In the genomic region with DNA sequence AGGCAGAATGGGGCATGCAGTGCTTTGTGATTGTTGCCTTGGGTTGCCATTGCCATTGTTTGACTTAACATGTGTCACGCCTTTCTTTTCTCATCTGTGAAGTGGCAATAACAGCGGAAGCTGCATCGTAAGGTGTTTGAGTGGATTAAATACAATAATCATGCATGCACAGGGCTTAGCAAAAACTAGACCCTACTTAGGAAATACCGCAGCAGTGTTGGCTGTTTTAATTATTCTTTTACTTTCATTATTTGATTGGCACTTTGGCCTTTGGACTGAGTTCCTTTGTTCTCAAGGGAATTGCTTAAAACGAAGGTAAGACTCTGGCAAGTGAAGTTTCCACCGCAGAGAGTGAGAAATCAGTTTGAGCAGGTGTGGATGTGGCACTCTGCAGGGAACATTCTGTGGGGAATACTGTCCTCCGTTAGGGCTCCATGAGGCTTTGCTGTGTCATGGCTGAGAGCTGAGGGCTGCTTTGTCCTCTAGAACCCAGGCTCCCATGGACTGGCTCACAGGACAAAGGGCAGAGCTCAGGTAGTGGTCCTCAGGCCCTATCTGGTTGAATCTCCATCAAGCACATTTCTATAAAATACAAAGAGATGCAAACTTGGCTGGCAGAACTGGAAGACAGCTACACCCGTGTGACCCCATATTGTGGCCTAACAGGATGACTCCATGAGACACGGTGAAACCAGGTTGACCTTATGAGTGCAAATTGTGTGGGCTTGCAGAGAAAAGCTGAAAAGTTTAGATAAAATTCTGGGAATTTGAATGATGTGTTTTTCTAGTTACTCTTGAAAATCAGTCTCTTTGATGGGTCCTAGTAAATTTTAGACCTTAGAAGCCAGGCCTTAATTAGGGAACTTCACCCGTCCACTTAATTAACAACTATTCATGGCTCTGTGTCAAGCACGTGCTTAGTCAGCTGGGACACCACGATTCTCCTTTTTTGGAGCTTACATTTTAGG, we compare ENCODE assay signal across 1 cellular context.
A peak's percentile ranks its signal among the peaks of the same experiment; 100 is the strongest.
TF ChIP-seq lines count a peak whose summit lies in the region.

No MANE protein-coding gene starts in this region.

TF ChIP-seq in K562, 482 proteins besides CTCF, POLR2A, EP300 and RAD21 (continued from another document and continues in another):
- no peak for TF ChIP-seq FOS (IDR thresholded peaks at IDR 0.05; ENCODE audit: extremely low read depth, insufficient read length)
- TF ChIP-seq TEAD4 (IDR thresholded peaks at IDR 0.05; ENCODE audit: low read length): 0 out of 2 replicates have a peak, but pooled peaks have one; percentile 10
- no peak for TF ChIP-seq TEAD4 (CRISPR knock-in tag; IDR thresholded peaks at IDR 0.05; ENCODE audit: borderline replicate concordance)
- TF ChIP-seq SREBF1 (IDR thresholded peaks at IDR 0.05; ENCODE audit: borderline replicate concordance, low read depth, low read length): no peak
- no peak for TF ChIP-seq PURB (CRISPR knock-in tag; IDR thresholded peaks at IDR 0.05; ENCODE audit: low read depth)
- TF ChIP-seq, protein P1, sequence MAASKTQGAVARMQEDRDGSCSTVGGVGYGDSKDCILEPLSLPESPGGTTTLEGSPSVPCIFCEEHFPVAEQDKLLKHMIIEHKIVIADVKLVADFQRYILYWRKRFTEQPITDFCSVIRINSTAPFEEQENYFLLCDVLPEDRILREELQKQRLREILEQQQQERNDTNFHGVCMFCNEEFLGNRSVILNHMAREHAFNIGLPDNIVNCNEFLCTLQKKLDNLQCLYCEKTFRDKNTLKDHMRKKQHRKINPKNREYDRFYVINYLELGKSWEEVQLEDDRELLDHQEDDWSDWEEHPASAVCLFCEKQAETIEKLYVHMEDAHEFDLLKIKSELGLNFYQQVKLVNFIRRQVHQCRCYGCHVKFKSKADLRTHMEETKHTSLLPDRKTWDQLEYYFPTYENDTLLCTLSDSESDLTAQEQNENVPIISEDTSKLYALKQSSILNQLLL (CRISPR knock-in tag; IDR thresholded peaks at IDR 0.05; ENCODE audit: borderline replicate concordance): no peak
- no peak for TF ChIP-seq ETV1 (tag; conservative IDR thresholded peaks at IDR 0.05; ENCODE audit: low read depth)
- peak; percentile 41 for TF ChIP-seq ZNF316 (IDR thresholded peaks at IDR 0.05)
- TF ChIP-seq HLTF (IDR thresholded peaks at IDR 0.05): no peak
- no peak for TF ChIP-seq CEBPG (CRISPR knock-in tag; IDR thresholded peaks at IDR 0.05)
- TF ChIP-seq CEBPG (tag; conservative IDR thresholded peaks at IDR 0.05 in 1 of 2, IDR thresholded peaks at IDR 0.05 in 1 of 2): no peak
- TF ChIP-seq BACH1 (tag; IDR thresholded peaks at IDR 0.05): 0 out of 2 replicates have a peak, but pooled peaks have one; percentile 23
- no peak for TF ChIP-seq NFXL1 (CRISPR knock-in tag; IDR thresholded peaks at IDR 0.05)
- no peak for TF ChIP-seq FOXK1 (CRISPR knock-in tag; IDR thresholded peaks at IDR 0.05; ENCODE audit: borderline replicate concordance)
- TF ChIP-seq TCF3 (CRISPR knock-in tag; IDR thresholded peaks at IDR 0.05): peak; percentile 71
- TF ChIP-seq ZNF395 (CRISPR knock-in tag; IDR thresholded peaks at IDR 0.05): no peak
- TF ChIP-seq SMARCB1 (IDR thresholded peaks at IDR 0.05; ENCODE audit: insufficient read length, low read depth): no peak
- no peak for TF ChIP-seq REST (CRISPR knock-in tag; IDR thresholded peaks at IDR 0.05; ENCODE audit: low read depth)
- no peak for TF ChIP-seq SMAD3 (CRISPR knock-in tag; conservative IDR thresholded peaks at IDR 0.05)
- peak; percentile 24; the same call in 1 of the 2 replicates for TF ChIP-seq FOSL1 (tag; conservative IDR thresholded peaks at IDR 0.05)
- 0 out of 2 replicates have a peak, but pooled peaks have one; percentile 48 for TF ChIP-seq ZNF175 (CRISPR knock-in tag; IDR thresholded peaks at IDR 0.05; ENCODE audit: low read depth)
- no peak for TF ChIP-seq RBM14 (IDR thresholded peaks at IDR 0.05; ENCODE audit: borderline replicate concordance, insufficient read depth, low read depth, low read length)
- TF ChIP-seq KDM5B (IDR thresholded peaks at IDR 0.05; ENCODE audit: insufficient replicate concordance, low read depth, low read length): no peak
- TF ChIP-seq DNMT1 (IDR thresholded peaks at IDR 0.05): no peak
- TF ChIP-seq ZNF668 (CRISPR knock-in tag; IDR thresholded peaks at IDR 0.05): no peak
- TF ChIP-seq OTX1 (CRISPR knock-in tag; IDR thresholded peaks at IDR 0.05): no peak
- TF ChIP-seq POU5F1 (IDR thresholded peaks at IDR 0.05; ENCODE audit: borderline replicate concordance, low read depth, low read length, partially characterized antibody): no peak
- no peak; the same call in 1 of the 2 replicates for TF ChIP-seq ATF3 (IDR thresholded peaks at IDR 0.05)
- no peak for TF ChIP-seq ATF3 (CRISPR knock-in tag; conservative IDR thresholded peaks at IDR 0.05)
- TF ChIP-seq, protein P2, sequence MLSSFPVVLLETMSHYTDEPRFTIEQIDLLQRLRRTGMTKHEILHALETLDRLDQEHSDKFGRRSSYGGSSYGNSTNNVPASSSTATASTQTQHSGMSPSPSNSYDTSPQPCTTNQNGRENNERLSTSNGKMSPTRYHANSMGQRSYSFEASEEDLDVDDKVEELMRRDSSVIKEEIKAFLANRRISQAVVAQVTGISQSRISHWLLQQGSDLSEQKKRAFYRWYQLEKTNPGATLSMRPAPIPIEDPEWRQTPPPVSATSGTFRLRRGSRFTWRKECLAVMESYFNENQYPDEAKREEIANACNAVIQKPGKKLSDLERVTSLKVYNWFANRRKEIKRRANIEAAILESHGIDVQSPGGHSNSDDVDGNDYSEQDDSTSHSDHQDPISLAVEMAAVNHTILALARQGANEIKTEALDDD (IDR thresholded peaks at IDR 0.05): no peak
- no peak for TF ChIP-seq ZNF699 (CRISPR knock-in tag; IDR thresholded peaks at IDR 0.05; ENCODE audit: insufficient replicate concordance)
- TF ChIP-seq ZNF740 (CRISPR knock-in tag; IDR thresholded peaks at IDR 0.05): no peak
- TF ChIP-seq ZNF740 (tag; IDR thresholded peaks at IDR 0.05): 0 out of 4 replicates have a peak, but pooled peaks of 1 of the 2 experiments have one; percentile 43
- no peak for TF ChIP-seq SAFB (IDR thresholded peaks at IDR 0.05; ENCODE audit: borderline replicate concordance, low read depth, low read length)
- TF ChIP-seq ZNF589 (CRISPR knock-in tag; IDR thresholded peaks at IDR 0.05; ENCODE audit: low read depth): peak; percentile 47; the same call in 1 of the 2 replicates
- no peak for TF ChIP-seq RNF2 (IDR thresholded peaks at IDR 0.05)
- TF ChIP-seq NR2C1 (IDR thresholded peaks at IDR 0.05): 0 out of 2 replicates have a peak, but pooled peaks have one; percentile 22
- TF ChIP-seq NR2C1 (tag; IDR thresholded peaks at IDR 0.05): 0 out of 2 replicates have a peak, but pooled peaks have one; percentile 54
- TF ChIP-seq CREB3 (tag; conservative IDR thresholded peaks at IDR 0.05; ENCODE audit: low read depth): peak; percentile 71; the same call in 1 of the 2 replicates
- TF ChIP-seq CC2D1A (IDR thresholded peaks at IDR 0.05): no peak
- TF ChIP-seq BRF2 (IDR thresholded peaks at IDR 0.05; ENCODE audit: borderline replicate concordance, insufficient read depth, insufficient read length): no peak
- TF ChIP-seq ZNF311 (CRISPR knock-in tag; IDR thresholded peaks at IDR 0.05): no peak
- peak; percentile 58; the same call in 1 of the 2 replicates for TF ChIP-seq C11orf30 (IDR thresholded peaks at IDR 0.05; ENCODE audit: low read depth)
- no peak for TF ChIP-seq NR2C2 (CRISPR knock-in tag; IDR thresholded peaks at IDR 0.05)
- peak; percentile 56 for TF ChIP-seq NR2C2 (tag; IDR thresholded peaks at IDR 0.05)
- no peak for TF ChIP-seq TCF7 (IDR thresholded peaks at IDR 0.05; ENCODE audit: borderline replicate concordance)
- peak; percentile 65 for TF ChIP-seq DPF2 (IDR thresholded peaks at IDR 0.05)
- TF ChIP-seq, protein P3, sequence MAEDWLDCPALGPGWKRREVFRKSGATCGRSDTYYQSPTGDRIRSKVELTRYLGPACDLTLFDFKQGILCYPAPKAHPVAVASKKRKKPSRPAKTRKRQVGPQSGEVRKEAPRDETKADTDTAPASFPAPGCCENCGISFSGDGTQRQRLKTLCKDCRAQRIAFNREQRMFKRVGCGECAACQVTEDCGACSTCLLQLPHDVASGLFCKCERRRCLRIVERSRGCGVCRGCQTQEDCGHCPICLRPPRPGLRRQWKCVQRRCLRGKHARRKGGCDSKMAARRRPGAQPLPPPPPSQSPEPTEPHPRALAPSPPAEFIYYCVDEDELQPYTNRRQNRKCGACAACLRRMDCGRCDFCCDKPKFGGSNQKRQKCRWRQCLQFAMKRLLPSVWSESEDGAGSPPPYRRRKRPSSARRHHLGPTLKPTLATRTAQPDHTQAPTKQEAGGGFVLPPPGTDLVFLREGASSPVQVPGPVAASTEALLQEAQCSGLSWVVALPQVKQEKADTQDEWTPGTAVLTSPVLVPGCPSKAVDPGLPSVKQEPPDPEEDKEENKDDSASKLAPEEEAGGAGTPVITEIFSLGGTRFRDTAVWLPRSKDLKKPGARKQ (CRISPR knock-in tag; IDR thresholded peaks at IDR 0.05): no peak
